In genomic region chr12:66188584-66189475, GRCh38 we compare ENCODE assay signal across 8 cellular contexts. TPM values are rescaled to one million over a fixed set of nuclear protein-coding genes. Genes with fewer than 3 reads are reported as not detected.
DNase-seq lines count a peak whose midpoint lies in the region; ATAC-seq, FAIRE-seq and TF ChIP-seq lines count a peak whose summit lies in the region.

Gene IRAK3 (plus strand): TSS chr12:66189214. CDS start chr12:66189300, 86 bp downstream.

- peaks cover 20% of the 10 kb centered on the region for H3K27me3 ChIP-seq in left ventricle myocardium inferior (ENCODE audit: low read depth)
- H3K27me3 ChIP-seq in prostate gland (replicated peaks; ENCODE audit: insufficient read depth): no peaks in the 10 kb centered on the region

- H3K27ac ChIP-seq in left ventricle myocardium inferior (replicated peaks): peak within 1 kb of the TSS; percentile 96
- H3K27ac ChIP-seq in prostate gland: peak within 1 kb of the TSS; percentile 63 to 76

- no peaks in the 10 kb centered on the region for H3K9me3 ChIP-seq in left ventricle myocardium inferior (replicated peaks)
- H3K9me3 ChIP-seq in prostate gland: no peaks in the 10 kb centered on the region

- intact Hi-C loops in left ventricle myocardium inferior (cut with micrococcal nuclease) (no loop called here), prostate gland (cut with DNase I) (loop anchor here (10.0 kb wide), 2 partner anchors 46 to 1076 kb away; partner anchors contain the start of gene CAND1)

- ATAC-seq in HG02678 (IDR thresholded peaks at IDR 0.05; ENCODE audit: unreplicated experiment): peak; percentile 62
- ATAC-seq in activated naive CD8-positive, alpha-beta T cell treated with anti-CD3 and anti-CD28 coated beads, Interleukin-2, amount 10 ng/mL, durations not matched to agents 7 days and 5 days (ENCODE audit: low read depth): peak; percentile 87

- TF ChIP-seq CTCF in left ventricle myocardium inferior (IDR thresholded peaks at IDR 0.05; ENCODE audit: borderline replicate concordance) (no peak), prostate gland (IDR thresholded peaks at IDR 0.05) (no peak), D721Med (IDR thresholded peaks at IDR 0.05; ENCODE audit: insufficient read depth, missing control alignments) (no peak)

- peak within 1 kb of the TSS; percentile 82 for H3K4me3 Mint-ChIP-seq in activated naive CD8-positive, alpha-beta T cell treated with anti-CD3 and anti-CD28 coated beads, Interleukin-2, amount 10 ng/mL, durations not matched to agents 7 days and 5 days

- H3K27ac Mint-ChIP-seq in activated naive CD8-positive, alpha-beta T cell treated with anti-CD3 and anti-CD28 coated beads, Interleukin-2, amount 10 ng/mL, durations not matched to agents 7 days and 5 days: no peak within 1 kb of the TSS

- peaks cover 4% of the 10 kb centered on the region for H3K4me1 Mint-ChIP-seq in activated naive CD8-positive, alpha-beta T cell treated with anti-CD3 and anti-CD28 coated beads, Interleukin-2, amount 10 ng/mL, durations not matched to agents 7 days and 5 days

- H3K9me3 Mint-ChIP-seq in activated naive CD8-positive, alpha-beta T cell treated with anti-CD3 and anti-CD28 coated beads, Interleukin-2, amount 10 ng/mL, durations not matched to agents 7 days and 5 days: peaks cover 5% of the 10 kb centered on the region

- POLR2A ChIA-PET in activated naive CD8-positive, alpha-beta T cell treated with anti-CD3 and anti-CD28 coated beads, Interleukin-2, amount 10 ng/mL, durations not matched to agents 7 days and 5 days (lab: Charles Lee): no interaction called here

- DNase-seq in NCI-H82 (lab: John Stamatoyannopoulos, UW): peak; percentile 34
- no peak for DNase-seq in NCI-H82 treated with DMSO at 0.1 percent for 48 hours (lab: John Stamatoyannopoulos, UW; ENCODE audit: unreplicated experiment)
- DNase-seq in NCI-H774 (lab: John Stamatoyannopoulos, UW): peak; percentile 47
- peak; percentile 58 for DNase-seq in activated naive CD8-positive, alpha-beta T cell treated with anti-CD3 and anti-CD28 coated beads, Interleukin-2, amount 10 ng/mL, durations not matched to agents 7 days and 5 days
- DNase-seq in left ventricle myocardium inferior: peak; percentile 91
- DNase-seq in prostate gland (ENCODE audit: low spot score): peak; percentile 55
- no peak for DNase-seq in D721Med (ENCODE audit: insufficient read length, low spot score)

- no peaks in the 10 kb centered on the region for H3K36me3 Mint-ChIP-seq in activated naive CD8-positive, alpha-beta T cell treated with anti-CD3 and anti-CD28 coated beads, Interleukin-2, amount 10 ng/mL, durations not matched to agents 7 days and 5 days

- H3K4me3 ChIP-seq in left ventricle myocardium inferior (peak within 1 kb of the TSS; percentile 71), prostate gland (peak within 1 kb of the TSS; percentile 37 to 43)

- H3K4me1 ChIP-seq in left ventricle myocardium inferior (peaks cover 28% of the 10 kb centered on the region), prostate gland (replicated peaks) (no peaks in the 10 kb centered on the region)

- 20% methylated on average over 78 of the region's 78 CpGs for WGBS in prostate gland

- peak; percentile 65 for TF ChIP-seq POLR2A in prostate gland (IDR thresholded peaks at IDR 0.05)

- H3K36me3 ChIP-seq in left ventricle myocardium inferior (no peaks in the 10 kb centered on the region), prostate gland (no peaks in the 10 kb centered on the region)

- FAIRE-seq in D721Med (lab: Jason Lieb, UNC): no peak

- H3K27me3 Mint-ChIP-seq in activated naive CD8-positive, alpha-beta T cell treated with anti-CD3 and anti-CD28 coated beads, Interleukin-2, amount 10 ng/mL, durations not matched to agents 7 days and 5 days: peaks cover 51% of the 10 kb centered on the region

RNA-seq across cellular contexts. Expression of gene IRAK3, which starts in this region (rescaled TPM):
- under 1 TPM; 0.43 to 0.53 TPM for total RNA-seq in activated naive CD8-positive, alpha-beta T cell treated with anti-CD3 and anti-CD28 coated beads, Interleukin-2, amount 10 ng/mL, durations not matched to agents 7 days and 5 days
- total RNA-seq in left ventricle myocardium inferior (4.8 TPM), prostate gland (1 to 10 TPM; 4.5 to 9.5 TPM)

Comparison
In these comparisons a context has a peak if more than half of its experiments do, and no peak if none do; other contexts are left out.
1. DNase-seq: peak in NCI-H82 (single experiment), NCI-H774 (single experiment), left ventricle myocardium inferior (single experiment) and prostate gland (single experiment); none in NCI-H82 treated with DMSO at 0.1 percent for 48 hours (single experiment) and D721Med (single experiment).
2. Peak in DNase-seq and ATAC-seq in activated naive CD8-positive, alpha-beta T cell treated with anti-CD3 and anti-CD28 coated beads, Interleukin-2, amount 10 ng/mL, durations not matched to agents 7 days and 5 days; RNA of the gene not detected or under 1 TPM.